11 cellular contexts compared by ENCODE assay signal in the genomic region with DNA sequence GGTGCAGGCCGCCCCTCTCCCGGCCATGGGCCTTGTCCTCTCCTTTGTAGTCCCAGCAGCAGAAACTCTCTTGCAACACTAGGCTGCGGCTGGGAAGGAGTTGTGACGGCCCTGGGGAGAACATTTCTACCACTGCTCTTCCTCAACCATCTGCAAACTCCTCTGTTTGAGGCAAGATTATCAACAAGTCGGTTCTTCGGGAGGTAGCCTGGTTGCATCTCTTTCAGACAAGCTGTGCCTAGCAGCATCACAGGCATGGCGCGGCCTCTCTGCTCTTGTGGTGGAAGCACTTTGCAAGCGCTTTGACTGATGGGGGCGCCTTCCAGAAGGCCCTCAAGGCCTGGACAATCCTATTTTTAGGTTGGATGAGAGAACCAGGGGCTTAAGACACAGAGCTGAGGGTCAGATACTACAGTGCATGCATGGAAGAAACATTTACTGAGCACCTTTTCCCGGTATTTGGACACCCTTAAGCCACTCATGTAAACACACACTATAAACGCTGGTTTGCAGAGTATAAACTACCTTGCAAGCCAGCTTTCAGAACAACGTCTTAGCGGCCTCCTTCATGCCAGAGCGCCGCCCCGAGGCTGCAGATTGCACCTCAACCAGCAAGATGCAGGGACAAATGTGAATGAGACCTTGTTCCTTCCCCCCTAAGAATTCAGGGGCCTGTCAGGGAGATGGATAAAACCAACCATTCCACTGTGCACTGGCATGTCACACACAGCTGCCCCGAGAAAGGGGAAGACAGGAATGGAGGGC. TPM values are rescaled to one million over a fixed set of nuclear protein-coding genes. Genes with fewer than 3 reads are reported as not detected.
DNase-seq lines count a peak whose midpoint lies in the region; ATAC-seq, FAIRE-seq and TF ChIP-seq lines count a peak whose summit lies in the region.
"Had no signal": no experiment of that assay in that cellular context is flagged by ENCODE, and none has a peak within 500 bp of the region (broad histone marks: within the 10 kb centered on the region; RNA-seq: fewer than 3 reads in every experiment).

No MANE protein-coding gene starts in this region.

- H3K27ac Mint-ChIP-seq in type B pancreatic cell, result peak overlapping the region; percentile 13
- H3K27ac Mint-ChIP-seq: activated T-helper 2 cell treated with anti-CD3 and anti-CD28 coated beads, Interferon-gamma antibody, Interleukin-2, Interleukin-4, amounts not matched to agents 10 μg/mL and 5 μg/mL and 100 μg/mL, durations not matched to agents 14 hours and 24 hours and 36 hours had no signal

- peaks cover 13% of the 10 kb centered on the region for H3K4me1 Mint-ChIP-seq in type B pancreatic cell (ENCODE audit: unreplicated experiment)

- H3K4me3 Mint-ChIP-seq in type B pancreatic cell, result peak overlapping the region; percentile 85

- H3K36me3 ChIP-seq in muscle layer of colon (ENCODE audit: insufficient read depth, low read length), result no peaks in the 10 kb centered on the region

- peaks cover 4% of the 10 kb centered on the region for H3K9me3 Mint-ChIP-seq in type B pancreatic cell
- H3K9me3 Mint-ChIP-seq: activated T-helper 2 cell treated with anti-CD3 and anti-CD28 coated beads, Interferon-gamma antibody, Interleukin-2, Interleukin-4, amounts not matched to agents 10 μg/mL and 5 μg/mL and 100 μg/mL, durations not matched to agents 14 hours and 24 hours and 36 hours had no signal

- TF ChIP-seq POLR2A in GM12892 (IDR thresholded peaks at IDR 0.05; ENCODE audit: low read depth, low read length), result no peak

- peaks cover 69% of the 10 kb centered on the region for H3K27me3 Mint-ChIP-seq in type B pancreatic cell

- ATAC-seq in GM21825 (IDR thresholded peaks at IDR 0.05; ENCODE audit: unreplicated experiment), result no peak

- no peaks in the 10 kb centered on the region for H3K27me3 ChIP-seq in muscle layer of colon (ENCODE audit: control insufficient read depth in 1 of 2, insufficient read depth in 2 of 2, low read length in 2 of 2)

- H3K36me3 Mint-ChIP-seq in type B pancreatic cell, result no peaks in the 10 kb centered on the region

- TF ChIP-seq CTCF in type B pancreatic cell (conservative IDR thresholded peaks at IDR 0.05), result no peak

- no peaks in the 10 kb centered on the region for H3K9me3 ChIP-seq in muscle layer of colon (ENCODE audit: low read length)

- H3K4me3 ChIP-seq in muscle layer of colon (ENCODE audit: low read depth in 1 of 2, low read length in 2 of 2), result peak overlapping the region; percentile 60 to 75
- H3K4me3 ChIP-seq: lung had no signal

- H3K27ac ChIP-seq in cingulate gyrus (ENCODE audit: low read depth, low read length), result peak overlapping the region; percentile 70
- H3K27ac ChIP-seq in muscle layer of colon (ENCODE audit: low read depth, low read length), result peak overlapping the region; percentile 77

- H3K4me1 ChIP-seq in muscle layer of colon (ENCODE audit: insufficient read depth, low read length), result peaks cover 50% of the 10 kb centered on the region

- peak; percentile 32 for DNase-seq in NCI-H510A treated with DMSO at 0.1 percent for 48 hours (lab: John Stamatoyannopoulos, UW)
- no peak for DNase-seq in NCI-H510A (lab: John Stamatoyannopoulos, UW)
- no peak for DNase-seq in type B pancreatic cell (ENCODE audit: extremely low spot score, unreplicated experiment)
- DNase-seq in GM12892 (ENCODE audit: insufficient read length), result no peak
- DNase-seq in T-helper 2 cell, result no peak

- no peak for FAIRE-seq in GM12892 (lab: Jason Lieb, UNC)
- FAIRE-seq: urothelium cell line had no signal

- peak overlapping the region; percentile 8 for H3K9ac ChIP-seq in muscle layer of colon (ENCODE audit: low read length)

RNA-seq across cellular contexts. Expression of a gene that starts 1.3 kb away (rescaled TPM):
- 0.90 and 1.7 TPM in 2 replicates for total RNA-seq in type B pancreatic cell (ENCODE audit: low replicate concordance)
- polyA plus RNA-seq in GM12892 (2012; ENCODE audit: missing spikeins), result not detected
- total RNA-seq: activated T-helper 2 cell treated with anti-CD3 and anti-CD28 coated beads, Interferon-gamma antibody, Interleukin-2, Interleukin-4, amounts not matched to agents 10 μg/mL and 5 μg/mL and 100 μg/mL, durations not matched to agents 14 hours and 24 hours and 36 hours had no signal
